Comparison of ENCODE assay signal across 17 cellular contexts in genomic region chr11:1759151-1759850, GRCh38. TPM values are rescaled to one million over a fixed set of nuclear protein-coding genes. Genes with fewer than 3 reads are reported as not detected.
DNase-seq lines count a peak whose midpoint lies in the region; ATAC-seq and TF ChIP-seq lines count a peak whose summit lies in the region.
"Had no signal": no experiment of that assay in that cellular context is flagged by ENCODE, and none has a peak within 500 bp of the region (broad histone marks: within the 10 kb centered on the region; RNA-seq: fewer than 3 reads in every experiment).

No MANE protein-coding gene starts in this region.

- peaks cover 54% of the 10 kb centered on the region for H3K4me1 Mint-ChIP-seq in activated CD4-positive, alpha-beta T cell treated with anti-CD3 and anti-CD28 coated beads, Interleukin-2, amount 10 ng/mL, durations not matched to agents 24 days and 14 days

- peak overlapping the region; percentile 79 for H3K4me3 Mint-ChIP-seq in activated CD4-positive, alpha-beta T cell treated with anti-CD3 and anti-CD28 coated beads, Interleukin-2, amount 10 ng/mL, durations not matched to agents 24 days and 14 days
- H3K4me3 Mint-ChIP-seq: WTC11 had no signal

- peak overlapping the region; percentile 100 for H3K4me3 ChIP-seq in lower lobe of right lung
- no peak overlapping the region for H3K4me3 ChIP-seq in WERI-Rb-1 (ENCODE audit: low read depth, low read length)

- TF ChIP-seq CTCF in lower lobe of right lung (IDR thresholded peaks at IDR 0.05), result no peak
- TF ChIP-seq CTCF in WERI-Rb-1 (IDR thresholded peaks at IDR 0.05; ENCODE audit: low read depth, low read length), result no peak

- no peak for DNase-seq in activated CD4-positive, alpha-beta T cell treated with anti-CD3 and anti-CD28 coated beads, Interleukin-2, amount 10 ng/mL, durations not matched to agents 24 days and 14 days
- DNase-seq in activated CD4-positive, alpha-beta T cell treated with anti-CD3 and anti-CD28 coated beads, Interleukin-2, amount 50 U/mL, for 48 hours, result no peak
- no peak for DNase-seq in caudate nucleus (lab: John Stamatoyannopoulos, UW)
- peak; percentile 49 for DNase-seq in lower lobe of right lung
- DNase-seq in WERI-Rb-1, result no peak
- DNase-seq: 8988T; activated gamma-delta T cell; DMS 273 treated with DMSO at 0.1 percent for 48 hours; GOT3; NCI-H524 treated with DMSO at 0.1 percent for 48 hours; SHP77; stimulated activated CD4-positive, alpha-beta T cell treated with anti-CD3 and anti-CD28 coated beads, Interleukin-4, amount 100 ng/mL, for 1 hour had no signal

- intact Hi-C loops in activated CD4-positive, alpha-beta T cell treated with anti-CD3 and anti-CD28 coated beads, Interleukin-2, amount 10 ng/mL, durations not matched to agents 24 days and 14 days (cut with micrococcal nuclease), result loop anchor here (2.0 kb wide), 1 partner anchor 94 kb away; the partner anchor contains the start of gene LSP1
- intact Hi-C loops in lower lobe of right lung (cut with DNase I), result no loop called here

- no peak for ATAC-seq in lower lobe of right lung
- no peak for ATAC-seq in HG02970 (IDR thresholded peaks at IDR 0.05; ENCODE audit: low FRiP score, unreplicated experiment)
- ATAC-seq in HG03025 (IDR thresholded peaks at IDR 0.05; ENCODE audit: low FRiP score, unreplicated experiment), result no peak
- ATAC-seq: WTC11 had no signal

- peak overlapping the region; percentile 91 for H3K27ac Mint-ChIP-seq in activated CD4-positive, alpha-beta T cell treated with anti-CD3 and anti-CD28 coated beads, Interleukin-2, amount 10 ng/mL, durations not matched to agents 24 days and 14 days
- H3K27ac Mint-ChIP-seq: WTC11 had no signal

- no peaks in the 10 kb centered on the region for H3K9me3 ChIP-seq in lower lobe of right lung
- no peaks in the 10 kb centered on the region for H3K9me3 ChIP-seq in WERI-Rb-1 (ENCODE audit: severe bottlenecking)

- H3K36me3 ChIP-seq in lower lobe of right lung (peaks cover 72% of the 10 kb centered on the region), WERI-Rb-1 (peaks cover 5% of the 10 kb centered on the region; the same call in 1 of the 2 replicates)

- H3K27ac ChIP-seq in caudate nucleus (ENCODE audit: low read depth, low read length) (peak overlapping the region; percentile 88), lower lobe of right lung (peak overlapping the region; percentile 72), temporal lobe (ENCODE audit: low read depth, low read length) (peak overlapping the region; percentile 93), WERI-Rb-1 (no peak overlapping the region)
- H3K27ac ChIP-seq: parathyroid adenoma had no signal

- no peaks in the 10 kb centered on the region for H3K9me3 Mint-ChIP-seq in activated CD4-positive, alpha-beta T cell treated with anti-CD3 and anti-CD28 coated beads, Interleukin-2, amount 10 ng/mL, durations not matched to agents 24 days and 14 days
- H3K9me3 Mint-ChIP-seq: WTC11 had no signal

- H3K27me3 ChIP-seq in lower lobe of right lung (ENCODE audit: low read depth), result no peaks in the 10 kb centered on the region
- H3K27me3 ChIP-seq in WERI-Rb-1 (ENCODE audit: insufficient read depth, low read depth, severe bottlenecking), result no peaks in the 10 kb centered on the region

- H3K4me1 ChIP-seq in lower lobe of right lung, result peaks cover 85% of the 10 kb centered on the region
- H3K4me1 ChIP-seq: parathyroid adenoma had no signal

- H3K36me3 Mint-ChIP-seq in activated CD4-positive, alpha-beta T cell treated with anti-CD3 and anti-CD28 coated beads, Interleukin-2, amount 10 ng/mL, durations not matched to agents 24 days and 14 days (ENCODE audit: low read depth), result peaks cover 9% of the 10 kb centered on the region
- H3K36me3 Mint-ChIP-seq: WTC11 had no signal

- no peaks in the 10 kb centered on the region for H3K27me3 Mint-ChIP-seq in activated CD4-positive, alpha-beta T cell treated with anti-CD3 and anti-CD28 coated beads, Interleukin-2, amount 10 ng/mL, durations not matched to agents 24 days and 14 days

RNA-seq across cellular contexts. Expression of gene CTSD, which starts 4.4 kb away (rescaled TPM):
- 59.8 and 66.1 TPM in 2 replicates for total RNA-seq in activated CD4-positive, alpha-beta T cell treated with anti-CD3 and anti-CD28 coated beads, Interleukin-2, amount 10 ng/mL, durations not matched to agents 24 days and 14 days
- total RNA-seq in lower lobe of right lung (2,919 TPM), temporal lobe (36.9 TPM)

RNA-seq across cellular contexts. Expression of gene IFITM10, which starts 8.9 kb away (rescaled TPM):
- 0.12 and 0.14 TPM in 2 replicates for total RNA-seq in activated CD4-positive, alpha-beta T cell treated with anti-CD3 and anti-CD28 coated beads, Interleukin-2, amount 10 ng/mL, durations not matched to agents 24 days and 14 days
- total RNA-seq in lower lobe of right lung, result 9.2 TPM
- 0.49 TPM for total RNA-seq in temporal lobe

Comparison
In these comparisons a context has a peak if more than half of its experiments do, and no peak if none do; other contexts are left out.
1. RNA of gene CTSD, which starts 4.4 kb away (total RNA-seq): 2,919 TPM in lower lobe of right lung (single experiment); 59.8 to 66.1 TPM in activated CD4-positive, alpha-beta T cell treated with anti-CD3 and anti-CD28 coated beads, Interleukin-2, amount 10 ng/mL, durations not matched to agents 24 days and 14 days and 36.9 TPM in temporal lobe (single experiment); every median in the first group is over 10 times any median in the second.